Comparison of ENCODE assay signal across 9 cellular contexts in genomic region chr2:85583667-85584353, GRCh38. TPM values are rescaled to one million over a fixed set of nuclear protein-coding genes. Genes with fewer than 3 reads are reported as not detected.
DNase-seq lines count a peak whose midpoint lies in the region; ATAC-seq, FAIRE-seq and TF ChIP-seq lines count a peak whose summit lies in the region.
"Had no signal": no experiment of that assay in that cellular context is flagged by ENCODE, and none has a peak within 500 bp of the region (broad histone marks: within the 10 kb centered on the region; RNA-seq: fewer than 3 reads in every experiment).

No MANE protein-coding gene starts in this region.

- no peak overlapping the region for H3K27ac Mint-ChIP-seq in astrocyte (ENCODE audit: unreplicated experiment)

- H3K4me1 ChIP-seq in astrocyte (ENCODE audit: insufficient read depth, low read length), result peaks cover 21% of the 10 kb centered on the region
- peaks cover 30 to 31% of the 10 kb centered on the region in 2 donors for H3K4me1 ChIP-seq in mucosa of rectum (ENCODE audit: control insufficient read depth in 2 of 2, insufficient read depth in 2 of 2, low read length in 2 of 2)

- H3K27me3 ChIP-seq in astrocyte (ENCODE audit: insufficient read depth, low read length), result no peaks in the 10 kb centered on the region
- no peaks in the 10 kb centered on the region for H3K27me3 ChIP-seq in mucosa of rectum (ENCODE audit: control insufficient read depth in 2 of 2, insufficient read depth in 2 of 2, low read length in 2 of 2)

- no peaks in the 10 kb centered on the region for H4K20me1 ChIP-seq in astrocyte (ENCODE audit: insufficient read depth, low read length)

- TF ChIP-seq CTCF in astrocyte (IDR thresholded peaks at IDR 0.05; ENCODE audit: insufficient read depth, low read depth, low read length), result no peak

- H3K79me2 ChIP-seq in astrocyte (ENCODE audit: insufficient read depth, low read length), result peaks cover 2% of the 10 kb centered on the region

- peak overlapping the region; percentile 92 for H3K4me2 ChIP-seq in astrocyte (ENCODE audit: low read length)

- H3K27me3 Mint-ChIP-seq in astrocyte (ENCODE audit: low read depth, unreplicated experiment), result peaks cover 7% of the 10 kb centered on the region

- FAIRE-seq in astrocyte (lab: Jason Lieb, UNC), result no peak

- H3K9ac ChIP-seq in astrocyte (ENCODE audit: low read length) (peak overlapping the region; percentile 75), mucosa of rectum (ENCODE audit: low read depth in 1 of 2, low read length in 2 of 2) (peak overlapping the region; percentile 35 to 55)

- H3K9me3 ChIP-seq in astrocyte (ENCODE audit: insufficient read depth, low read depth, low read length), result no peaks in the 10 kb centered on the region
- no peaks in the 10 kb centered on the region for H3K9me3 ChIP-seq in mucosa of rectum (ENCODE audit: control insufficient read depth in 2 of 2, low read length in 2 of 2)

- ATAC-seq in GM18498 (IDR thresholded peaks at IDR 0.05; ENCODE audit: unreplicated experiment) (peak; percentile 66), HG02938 (IDR thresholded peaks at IDR 0.05; ENCODE audit: unreplicated experiment) (peak; percentile 50), HG03108 (IDR thresholded peaks at IDR 0.05; ENCODE audit: unreplicated experiment) (no peak)

- peaks cover 37% of the 10 kb centered on the region for H3K4me1 Mint-ChIP-seq in astrocyte (ENCODE audit: low read depth, unreplicated experiment)

- H3K4me3 ChIP-seq in astrocyte (ENCODE audit: insufficient read depth, low read depth, low read length) (peak overlapping the region; percentile 55), mucosa of rectum (ENCODE audit: low read length in 2 of 2) (peak overlapping the region; percentile 67)

- H3K27ac ChIP-seq in astrocyte (ENCODE audit: low read depth, low read length) (no peak overlapping the region), mucosa of rectum (ENCODE audit: low read depth in 2 of 2, low read length in 2 of 2) (peak overlapping the region; percentile 79 to 84), caudate nucleus (ENCODE audit: low read depth, low read length) (no peak overlapping the region)

- DNase-seq in astrocyte (ENCODE audit: low read depth) (no peak), caudate nucleus (lab: John Stamatoyannopoulos, UW) (no peak), RKO (ENCODE audit: low spot score) (no peak), DMS53 (lab: John Stamatoyannopoulos, UW) (no peak)

- H3K9me3 Mint-ChIP-seq in astrocyte (ENCODE audit: unreplicated experiment), result no peaks in the 10 kb centered on the region

- H3K36me3 ChIP-seq in astrocyte (ENCODE audit: insufficient read depth, low read length), result no peaks in the 10 kb centered on the region
- H3K36me3 ChIP-seq in mucosa of rectum (ENCODE audit: control insufficient read depth in 2 of 2, insufficient read depth in 2 of 2, low read length in 2 of 2), result peaks cover 19 to 21% of the 10 kb centered on the region in 2 donors

- H3K4me3 Mint-ChIP-seq in astrocyte (ENCODE audit: unreplicated experiment), result no peak overlapping the region

- peak overlapping the region; percentile 69 for H2AFZ ChIP-seq in astrocyte (ENCODE audit: low read depth, low read length)

- peaks cover 7% of the 10 kb centered on the region for H3K36me3 Mint-ChIP-seq in astrocyte (ENCODE audit: low read depth, unreplicated experiment)

RNA-seq across cellular contexts. Expression of gene VAMP5, which starts 0.4 kb away (rescaled TPM):
- 17.1 and 17.6 TPM in 2 replicates for total RNA-seq in astrocyte
- total RNA-seq: HT1080 had no signal

RNA-seq across cellular contexts. Expression of gene VAMP8, which starts 6.4 kb away (rescaled TPM):
- 30.6 and 35.3 TPM in 2 replicates for total RNA-seq in astrocyte

RNA-seq across cellular contexts. Expression of gene RNF181, which starts 11.7 kb away (rescaled TPM):
- 155 and 176 TPM in 2 replicates for total RNA-seq in astrocyte

RNA-seq across cellular contexts. Expression of gene TMEM150A, which starts 18.7 kb away (rescaled TPM):
- total RNA-seq in astrocyte, result 20.4 and 22.2 TPM in 2 replicates

RNA-seq across cellular contexts. Expression of gene GGCX, which starts 22.5 kb away (rescaled TPM):
- total RNA-seq in astrocyte, result 79.0 and 94.6 TPM in 2 replicates

Comparison
In these comparisons a context has a peak if more than half of its experiments do, and no peak if none do; other contexts are left out.
1. H3K27ac ChIP-seq: peak in mucosa of rectum (2 of 2); none in astrocyte (single experiment) and caudate nucleus (single experiment).